ENCODE assay signal across 1 cellular context in genomic region chr14:105490572-105491365, GRCh38.
A peak's percentile ranks its signal among the peaks of the same experiment; 100 is the strongest.
TF ChIP-seq lines count a peak whose summit lies in the region.

A gene with protein sequence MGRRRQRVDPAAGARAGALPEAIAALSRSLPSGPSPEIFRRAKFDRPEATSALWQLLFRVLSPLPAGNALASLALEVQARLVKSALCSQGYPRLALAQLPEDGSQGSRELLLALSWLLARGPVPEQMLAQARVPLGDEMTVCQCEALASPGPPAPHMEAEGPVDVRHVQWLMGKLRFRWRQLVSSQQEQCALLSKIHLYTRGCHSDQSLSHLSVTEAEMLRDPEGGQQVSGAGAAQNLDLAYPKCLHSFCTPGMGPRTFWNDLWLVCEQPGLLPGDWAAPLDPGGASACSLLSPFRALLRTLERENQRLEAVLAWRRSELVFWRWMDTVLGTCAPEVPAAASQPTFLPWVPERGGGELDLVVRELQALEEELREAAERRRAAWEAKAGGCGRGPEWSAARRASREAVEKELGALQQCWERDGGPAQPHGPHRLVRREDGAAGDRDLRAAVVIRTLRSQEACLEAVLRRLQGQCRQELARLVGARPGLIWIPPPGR (plus strand): TSS chr14:105491246. CDS start chr14:105491376, 130 bp downstream.

TF ChIP-seq in K562, 482 proteins besides CTCF, POLR2A, EP300 and RAD21 (continued from another document and continues in another):
- TF ChIP-seq FOXK2 (conservative IDR thresholded peaks at IDR 0.05 in 1 of 2, IDR thresholded peaks at IDR 0.05 in 1 of 2; ENCODE audit: low read depth in 2 of 2) (peak; percentile 97 to 98), ZEB2 (IDR thresholded peaks at IDR 0.05) (peak; percentile 92), TRIM25 (IDR thresholded peaks at IDR 0.05; ENCODE audit: borderline replicate concordance) (no peak), ZNF143 (CRISPR knock-in tag; IDR thresholded peaks at IDR 0.05) (no peak), RBBP5 (IDR thresholded peaks at IDR 0.05; ENCODE audit: borderline replicate concordance, insufficient read depth, low read length, poor library complexity, severe bottlenecking) (peak; percentile 59), E2F4 (CRISPR knock-in tag; IDR thresholded peaks at IDR 0.05; ENCODE audit: low read depth) (peak; percentile 94), RB1 (IDR thresholded peaks at IDR 0.05; ENCODE audit: low read depth) (peak; percentile 91; the same call in 1 of the 2 replicates), RFX1 (IDR thresholded peaks at IDR 0.05) (peak; percentile 87), SRF (CRISPR knock-in tag; IDR thresholded peaks at IDR 0.05) (peak in 1 of 2 experiments; percentile 54; a peak in 1 of 4 replicates), ELK3 (CRISPR knock-in tag; IDR thresholded peaks at IDR 0.05) (no peak), ZNF436 (CRISPR knock-in tag; IDR thresholded peaks at IDR 0.05) (no peak), ZNF282 (CRISPR knock-in tag; IDR thresholded peaks at IDR 0.05) (no peak), ZNF766 (CRISPR knock-in tag; conservative IDR thresholded peaks at IDR 0.05) (peak; percentile 45; the same call in 1 of the 2 replicates), RBM17 (IDR thresholded peaks at IDR 0.05; ENCODE audit: borderline replicate concordance, low read depth, low read length) (no peak), CREM (IDR thresholded peaks at IDR 0.05; ENCODE audit: low read depth) (peak; percentile 63; the same call in 1 of the 2 replicates), PBX2 (CRISPR knock-in tag; IDR thresholded peaks at IDR 0.05; ENCODE audit: low read depth) (no peak), PBX2 (tag; conservative IDR thresholded peaks at IDR 0.05; ENCODE audit: low read depth) (no peak), CHD1 (IDR thresholded peaks at IDR 0.05; ENCODE audit: low read length) (no peak), SMC3 (conservative IDR thresholded peaks at IDR 0.05; ENCODE audit: insufficient read depth, low read depth, low read length) (peak; percentile 52; the same call in 1 of the 2 replicates), CBX8 (IDR thresholded peaks at IDR 0.05; ENCODE audit: borderline replicate concordance, extremely low read depth, low read depth, low read length, poor library complexity, severe bottlenecking) (no peak)
- TF ChIP-seq, protein P1, sequence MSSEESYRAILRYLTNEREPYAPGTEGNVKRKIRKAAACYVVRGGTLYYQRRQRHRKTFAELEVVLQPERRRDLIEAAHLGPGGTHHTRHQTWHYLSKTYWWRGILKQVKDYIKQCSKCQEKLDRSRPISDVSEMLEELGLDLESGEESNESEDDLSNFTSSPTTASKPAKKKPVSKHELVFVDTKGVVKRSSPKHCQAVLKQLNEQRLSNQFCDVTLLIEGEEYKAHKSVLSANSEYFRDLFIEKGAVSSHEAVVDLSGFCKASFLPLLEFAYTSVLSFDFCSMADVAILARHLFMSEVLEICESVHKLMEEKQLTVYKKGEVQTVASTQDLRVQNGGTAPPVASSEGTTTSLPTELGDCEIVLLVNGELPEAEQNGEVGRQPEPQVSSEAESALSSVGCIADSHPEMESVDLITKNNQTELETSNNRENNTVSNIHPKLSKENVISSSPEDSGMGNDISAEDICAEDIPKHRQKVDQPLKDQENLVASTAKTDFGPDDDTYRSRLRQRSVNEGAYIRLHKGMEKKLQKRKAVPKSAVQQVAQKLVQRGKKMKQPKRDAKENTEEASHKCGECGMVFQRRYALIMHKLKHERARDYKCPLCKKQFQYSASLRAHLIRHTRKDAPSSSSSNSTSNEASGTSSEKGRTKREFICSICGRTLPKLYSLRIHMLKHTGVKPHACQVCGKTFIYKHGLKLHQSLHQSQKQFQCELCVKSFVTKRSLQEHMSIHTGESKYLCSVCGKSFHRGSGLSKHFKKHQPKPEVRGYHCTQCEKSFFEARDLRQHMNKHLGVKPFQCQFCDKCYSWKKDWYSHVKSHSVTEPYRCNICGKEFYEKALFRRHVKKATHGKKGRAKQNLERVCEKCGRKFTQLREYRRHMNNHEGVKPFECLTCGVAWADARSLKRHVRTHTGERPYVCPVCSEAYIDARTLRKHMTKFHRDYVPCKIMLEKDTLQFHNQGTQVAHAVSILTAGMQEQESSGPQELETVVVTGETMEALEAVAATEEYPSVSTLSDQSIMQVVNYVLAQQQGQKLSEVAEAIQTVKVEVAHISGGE (CRISPR knock-in tag; IDR thresholded peaks at IDR 0.05) = peak; percentile 92 to 99 (median 97)
- TF ChIP-seq, protein P2, sequence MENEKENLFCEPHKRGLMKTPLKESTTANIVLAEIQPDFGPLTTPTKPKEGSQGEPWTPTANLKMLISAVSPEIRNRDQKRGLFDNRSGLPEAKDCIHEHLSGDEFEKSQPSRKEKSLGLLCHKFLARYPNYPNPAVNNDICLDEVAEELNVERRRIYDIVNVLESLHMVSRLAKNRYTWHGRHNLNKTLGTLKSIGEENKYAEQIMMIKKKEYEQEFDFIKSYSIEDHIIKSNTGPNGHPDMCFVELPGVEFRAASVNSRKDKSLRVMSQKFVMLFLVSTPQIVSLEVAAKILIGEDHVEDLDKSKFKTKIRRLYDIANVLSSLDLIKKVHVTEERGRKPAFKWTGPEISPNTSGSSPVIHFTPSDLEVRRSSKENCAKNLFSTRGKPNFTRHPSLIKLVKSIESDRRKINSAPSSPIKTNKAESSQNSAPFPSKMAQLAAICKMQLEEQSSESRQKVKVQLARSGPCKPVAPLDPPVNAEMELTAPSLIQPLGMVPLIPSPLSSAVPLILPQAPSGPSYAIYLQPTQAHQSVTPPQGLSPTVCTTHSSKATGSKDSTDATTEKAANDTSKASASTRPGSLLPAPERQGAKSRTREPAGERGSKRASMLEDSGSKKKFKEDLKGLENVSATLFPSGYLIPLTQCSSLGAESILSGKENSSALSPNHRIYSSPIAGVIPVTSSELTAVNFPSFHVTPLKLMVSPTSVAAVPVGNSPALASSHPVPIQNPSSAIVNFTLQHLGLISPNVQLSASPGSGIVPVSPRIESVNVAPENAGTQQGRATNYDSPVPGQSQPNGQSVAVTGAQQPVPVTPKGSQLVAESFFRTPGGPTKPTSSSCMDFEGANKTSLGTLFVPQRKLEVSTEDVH (IDR thresholded peaks at IDR 0.05; ENCODE audit: low read depth, partially characterized antibody) = peak; percentile 81
- TF ChIP-seq, protein P3, sequence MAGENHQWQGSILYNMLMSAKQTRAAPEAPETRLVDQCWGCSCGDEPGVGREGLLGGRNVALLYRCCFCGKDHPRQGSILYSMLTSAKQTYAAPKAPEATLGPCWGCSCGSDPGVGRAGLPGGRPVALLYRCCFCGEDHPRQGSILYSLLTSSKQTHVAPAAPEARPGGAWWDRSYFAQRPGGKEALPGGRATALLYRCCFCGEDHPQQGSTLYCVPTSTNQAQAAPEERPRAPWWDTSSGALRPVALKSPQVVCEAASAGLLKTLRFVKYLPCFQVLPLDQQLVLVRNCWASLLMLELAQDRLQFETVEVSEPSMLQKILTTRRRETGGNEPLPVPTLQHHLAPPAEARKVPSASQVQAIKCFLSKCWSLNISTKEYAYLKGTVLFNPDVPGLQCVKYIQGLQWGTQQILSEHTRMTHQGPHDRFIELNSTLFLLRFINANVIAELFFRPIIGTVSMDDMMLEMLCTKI (IDR thresholded peaks at IDR 0.05; ENCODE audit: partially characterized antibody) = no peak
- TF ChIP-seq, protein P4, sequence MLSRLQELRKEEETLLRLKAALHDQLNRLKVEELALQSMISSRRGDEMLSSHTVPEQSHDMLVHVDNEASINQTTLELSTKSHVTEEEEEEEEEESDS (CRISPR knock-in tag; IDR thresholded peaks at IDR 0.05) = no peak
- TF ChIP-seq, protein P5, sequence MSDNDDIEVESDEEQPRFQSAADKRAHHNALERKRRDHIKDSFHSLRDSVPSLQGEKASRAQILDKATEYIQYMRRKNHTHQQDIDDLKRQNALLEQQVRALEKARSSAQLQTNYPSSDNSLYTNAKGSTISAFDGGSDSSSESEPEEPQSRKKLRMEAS (CRISPR knock-in tag; IDR thresholded peaks at IDR 0.05) = peak; percentile 62
- TF ChIP-seq, protein P6, sequence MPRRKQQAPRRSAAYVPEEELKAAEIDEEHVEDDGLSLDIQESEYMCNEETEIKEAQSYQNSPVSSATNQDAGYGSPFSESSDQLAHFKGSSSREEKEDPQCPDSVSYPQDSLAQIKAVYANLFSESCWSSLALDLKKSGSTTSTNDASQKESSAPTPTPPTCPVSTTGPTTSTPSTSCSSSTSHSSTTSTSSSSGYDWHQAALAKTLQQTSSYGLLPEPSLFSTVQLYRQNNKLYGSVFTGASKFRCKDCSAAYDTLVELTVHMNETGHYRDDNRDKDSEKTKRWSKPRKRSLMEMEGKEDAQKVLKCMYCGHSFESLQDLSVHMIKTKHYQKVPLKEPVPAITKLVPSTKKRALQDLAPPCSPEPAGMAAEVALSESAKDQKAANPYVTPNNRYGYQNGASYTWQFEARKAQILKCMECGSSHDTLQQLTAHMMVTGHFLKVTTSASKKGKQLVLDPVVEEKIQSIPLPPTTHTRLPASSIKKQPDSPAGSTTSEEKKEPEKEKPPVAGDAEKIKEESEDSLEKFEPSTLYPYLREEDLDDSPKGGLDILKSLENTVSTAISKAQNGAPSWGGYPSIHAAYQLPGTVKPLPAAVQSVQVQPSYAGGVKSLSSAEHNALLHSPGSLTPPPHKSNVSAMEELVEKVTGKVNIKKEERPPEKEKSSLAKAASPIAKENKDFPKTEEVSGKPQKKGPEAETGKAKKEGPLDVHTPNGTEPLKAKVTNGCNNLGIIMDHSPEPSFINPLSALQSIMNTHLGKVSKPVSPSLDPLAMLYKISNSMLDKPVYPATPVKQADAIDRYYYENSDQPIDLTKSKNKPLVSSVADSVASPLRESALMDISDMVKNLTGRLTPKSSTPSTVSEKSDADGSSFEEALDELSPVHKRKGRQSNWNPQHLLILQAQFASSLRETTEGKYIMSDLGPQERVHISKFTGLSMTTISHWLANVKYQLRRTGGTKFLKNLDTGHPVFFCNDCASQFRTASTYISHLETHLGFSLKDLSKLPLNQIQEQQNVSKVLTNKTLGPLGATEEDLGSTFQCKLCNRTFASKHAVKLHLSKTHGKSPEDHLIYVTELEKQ (CRISPR knock-in tag; IDR thresholded peaks at IDR 0.05) = no peak
